ENCODE assay signal across 1 cellular context in genomic region chr4:14345356-14345775, GRCh38.
TF ChIP-seq lines count a peak whose summit lies in the region.

No MANE protein-coding gene starts in this region.

TF ChIP-seq in WTC11, 78 proteins besides CTCF, POLR2A, EP300 and RAD21 (continued from another document):
- no peak for TF ChIP-seq ZNF532 (CRISPR knock-in tag; IDR thresholded peaks at IDR 0.05; ENCODE audit: borderline replicate concordance)
- TF ChIP-seq FOXK1 (CRISPR knock-in tag; IDR thresholded peaks at IDR 0.05): no peak
